ENCODE assay signal across 18 cellular contexts in genomic region chr5:152107225-152107624, GRCh38.
"Had no signal": no experiment of that assay in that cellular context is flagged by ENCODE, and none has a peak within 500 bp of the region (broad histone marks: within the 10 kb centered on the region; RNA-seq: fewer than 3 reads in every experiment).

No MANE protein-coding gene starts in this region.

- H3K36me3 Mint-ChIP-seq: T-cell had no signal

- DNase-seq: KBM-7, MG63, NCI-H1092, NCI-H1105 treated with DMSO at 0.1 percent for 48 hours, NCI-H1417 treated with DMSO at 0.1 percent for 48 hours, NCI-H146, NCI-H1694 treated with DMSO at 0.1 percent for 48 hours, NCI-H1930, NCI-H2081, NCI-H2227 treated with DMSO at 0.1 percent for 48 hours, NCI-H524, NCI-H69, NCI-H774, Right ventricle myocardium superior, RPMI8226, SK-N-SH, SW 1271, T-cell had no signal

- H3K27ac Mint-ChIP-seq: T-cell had no signal

- H3K36me3 ChIP-seq: MG63 had no signal

- H3K4me3 Mint-ChIP-seq: T-cell had no signal

- H3K27me3 ChIP-seq: MG63 had no signal

- H3K4me3 ChIP-seq: MG63 had no signal

- H3K9me3 ChIP-seq: MG63, SK-N-SH had no signal

- ATAC-seq: T-cell had no signal

- H3K9ac ChIP-seq: SK-N-SH had no signal

- H3K4me2 ChIP-seq: SK-N-SH had no signal
